Comparison of ENCODE assay signal across 8 cellular contexts in genomic region chr9:36258170-36258988, GRCh38. TPM values are rescaled to one million over a fixed set of nuclear protein-coding genes. Genes with fewer than 3 reads are reported as not detected.
DNase-seq lines count a peak whose midpoint lies in the region; ATAC-seq and TF ChIP-seq lines count a peak whose summit lies in the region.

TSS of gene GNE (minus strand) at chr9:36258448. CDS start at chr9:36249355, 9,093 bp downstream.

- H3K27ac ChIP-seq in angular gyrus (ENCODE audit: low read depth, low read length) (peak within 1 kb of the TSS; percentile 90), left ventricle myocardium inferior (replicated peaks) (peak within 1 kb of the TSS; percentile 99), upper lobe of right lung (peak within 1 kb of the TSS; percentile 96)

- H3K36me3 ChIP-seq in left ventricle myocardium inferior (no peaks in the 10 kb centered on the region), upper lobe of right lung (no peaks in the 10 kb centered on the region)

- no peaks in the 10 kb centered on the region for H3K36me3 Mint-ChIP-seq in progenitor cell of endocrine pancreas (ENCODE audit: insufficient read depth)

- H3K4me1 Mint-ChIP-seq in progenitor cell of endocrine pancreas (ENCODE audit: low read depth): no peaks in the 10 kb centered on the region

- H3K9me3 Mint-ChIP-seq in progenitor cell of endocrine pancreas (ENCODE audit: low read depth): no peaks in the 10 kb centered on the region

- H3K4me3 Mint-ChIP-seq in progenitor cell of endocrine pancreas (ENCODE audit: low read depth): peak within 1 kb of the TSS; percentile 95

- DNase-seq in GM10266 (ENCODE audit: extremely low spot score) (peak; percentile 94), NCI-H1436 treated with DMSO at 0.1 percent for 48 hours (lab: John Stamatoyannopoulos, UW) (peak; percentile 57), T-helper 2 cell (peak; percentile 94 to 98 (median 97)), left ventricle myocardium inferior (peak; percentile 99), progenitor cell of endocrine pancreas (ENCODE audit: low spot score, unreplicated experiment) (peak; percentile 97), upper lobe of right lung (peak; percentile 100)

- no peaks in the 10 kb centered on the region for H3K27me3 ChIP-seq in left ventricle myocardium inferior (ENCODE audit: low read depth)
- H3K27me3 ChIP-seq in upper lobe of right lung: no peaks in the 10 kb centered on the region

- H3K27ac Mint-ChIP-seq in progenitor cell of endocrine pancreas: peak within 1 kb of the TSS; percentile 99

- peak; percentile 91 for ATAC-seq in HG02642 (IDR thresholded peaks at IDR 0.05; ENCODE audit: poor library complexity, unreplicated experiment)
- ATAC-seq in upper lobe of right lung: peak; percentile 99

- intact Hi-C loops in left ventricle myocardium inferior (cut with micrococcal nuclease): no loop called here
- intact Hi-C loops in upper lobe of right lung (cut with DNase I): no loop called here

- H3K9me3 ChIP-seq in left ventricle myocardium inferior (replicated peaks) (no peaks in the 10 kb centered on the region), upper lobe of right lung (no peaks in the 10 kb centered on the region)

- TF ChIP-seq CTCF in GM10266 (IDR thresholded peaks at IDR 0.05; ENCODE audit: control insufficient read depth, insufficient read depth, low read depth, missing control alignments): no peak
- TF ChIP-seq CTCF in left ventricle myocardium inferior (IDR thresholded peaks at IDR 0.05; ENCODE audit: borderline replicate concordance): no peak
- no peak for TF ChIP-seq CTCF in progenitor cell of endocrine pancreas (IDR thresholded peaks at IDR 0.05; ENCODE audit: unreplicated experiment)
- TF ChIP-seq CTCF in upper lobe of right lung (IDR thresholded peaks at IDR 0.05): no peak

- H3K4me1 ChIP-seq in left ventricle myocardium inferior: peaks cover 26% of the 10 kb centered on the region
- peaks cover 14% of the 10 kb centered on the region for H3K4me1 ChIP-seq in upper lobe of right lung

- H3K4me3 ChIP-seq in left ventricle myocardium inferior (peak within 1 kb of the TSS; percentile 92), upper lobe of right lung (peak within 1 kb of the TSS; percentile 90)

- H3K27me3 Mint-ChIP-seq in progenitor cell of endocrine pancreas: no peaks in the 10 kb centered on the region

RNA-seq across cellular contexts. Expression of gene GNE, which starts in this region (rescaled TPM):
- total RNA-seq in left ventricle myocardium inferior: 11.7 TPM
- 9.9 and 12.3 TPM in 2 replicates for total RNA-seq in progenitor cell of endocrine pancreas
- 13.7 TPM for total RNA-seq in upper lobe of right lung

Comparison
In these comparisons a context has a peak if more than half of its experiments do, and no peak if none do; other contexts are left out.
1. Peak in every context shown above with its lines: DNase-seq, ATAC-seq, H3K4me3 ChIP-seq and H3K27ac ChIP-seq.